In genomic region chr2:192735467-192735866, GRCh38 we compare ENCODE assay signal across 21 cellular contexts.
DNase-seq lines count a peak whose midpoint lies in the region; ATAC-seq and TF ChIP-seq lines count a peak whose summit lies in the region.
"Had no signal": no experiment of that assay in that cellular context is flagged by ENCODE, and none has a peak within 500 bp of the region (broad histone marks: within the 10 kb centered on the region; RNA-seq: fewer than 3 reads in every experiment).

No MANE protein-coding gene starts in this region.

- no peaks in the 10 kb centered on the region for H3K27me3 Mint-ChIP-seq in GM23338 (ENCODE audit: insufficient read depth, low read depth, poor library complexity)
- H3K27me3 Mint-ChIP-seq in WTC11 (ENCODE audit: low read depth): no peaks in the 10 kb centered on the region
- H3K27me3 Mint-ChIP-seq: CD4-positive, alpha-beta T cell; CD8-positive, alpha-beta memory T cell had no signal

- H3K9me3 Mint-ChIP-seq in GM23338 (no peaks in the 10 kb centered on the region; the same call in 2 of the 3 replicates), WTC11 (peaks cover 8% of the 10 kb centered on the region)
- H3K9me3 Mint-ChIP-seq: CD4-positive, alpha-beta T cell had no signal

- H2BK15ac ChIP-seq in neuronal stem cell (ENCODE audit: low read length): no peak overlapping the region

- H3K9ac ChIP-seq in neuronal stem cell (ENCODE audit: low read depth, low read length, poor library complexity): no peak overlapping the region
- no peak overlapping the region for H3K9ac ChIP-seq in Karpas-422 (ENCODE audit: low read length)
- H3K9ac ChIP-seq: BLaER1 treated with 17β-estradiol and CSF1 and Interleukin-3, amounts not matched to agents 10 nM and 100 nM; GM23248 had no signal

- H3K9me2 ChIP-seq in GM23338 (ENCODE audit: insufficient read depth) (no peaks in the 10 kb centered on the region), Karpas-422 (replicated peaks; ENCODE audit: insufficient read depth, low read length) (no peaks in the 10 kb centered on the region)

- no peak overlapping the region for H4K91ac ChIP-seq in neuronal stem cell (ENCODE audit: low read depth, low read length, poor library complexity)

- no peak overlapping the region for H3K27ac ChIP-seq in GM23338 (ENCODE audit: low read depth)
- H3K27ac ChIP-seq in neuronal stem cell (replicated peaks; ENCODE audit: low read length): no peak overlapping the region
- no peak overlapping the region for H3K27ac ChIP-seq in Karpas-422 (ENCODE audit: low read length)
- H3K27ac ChIP-seq: 22Rv1; BLaER1 treated with 17β-estradiol and CSF1 and Interleukin-3, amounts not matched to agents 10 nM and 100 nM; GM23248 had no signal

- H3K4me1 ChIP-seq in GM23338 (ENCODE audit: insufficient read depth) (peaks cover 4% of the 10 kb centered on the region; the same call in 1 of the 2 replicates), neuronal stem cell (ENCODE audit: control insufficient read depth in 2 of 2, insufficient read depth in 1 of 2, low read depth in 1 of 2, low read length in 2 of 2) (no peaks in the 10 kb centered on the region), Karpas-422 (ENCODE audit: low read length) (no peaks in the 10 kb centered on the region)
- H3K4me1 ChIP-seq: BE2C; BLaER1 treated with 17β-estradiol and CSF1 and Interleukin-3, amounts not matched to agents 10 nM and 100 nM had no signal

- H3K79me1 ChIP-seq in neuronal stem cell (ENCODE audit: low read depth, low read length): no peaks in the 10 kb centered on the region

- H3K9me3 ChIP-seq in neuronal stem cell (replicated peaks in 1 of 2; ENCODE audit: control insufficient read depth in 2 of 2, insufficient read depth in 1 of 2, low read depth in 1 of 2, low read length in 2 of 2) (no peaks in the 10 kb centered on the region), Karpas-422 (ENCODE audit: low read length) (peaks cover 13% of the 10 kb centered on the region)
- H3K9me3 ChIP-seq: BE2C; BLaER1 treated with 17β-estradiol and CSF1 and Interleukin-3, amounts not matched to agents 10 nM and 100 nM had no signal

- H2BK12ac ChIP-seq in neuronal stem cell (ENCODE audit: low read length): no peak overlapping the region

- no peak overlapping the region for H3K4me2 ChIP-seq in GM23338
- H3K4me2 ChIP-seq in neuronal stem cell (ENCODE audit: insufficient read depth, low read length, poor library complexity, severe bottlenecking): no peak overlapping the region
- H3K4me2 ChIP-seq in Karpas-422 (ENCODE audit: low read depth, low read length, poor library complexity, severe bottlenecking): no peak overlapping the region
- H3K4me2 ChIP-seq: BLaER1 treated with 17β-estradiol and CSF1 and Interleukin-3, amounts not matched to agents 10 nM and 100 nM had no signal

- no peak for ATAC-seq in GM23338
- ATAC-seq in WTC11: peak; percentile 75
- ATAC-seq: GM12878 had no signal

- H3K4me3 ChIP-seq in GM23338 (no peak overlapping the region), epithelial cell of esophagus (ENCODE audit: low read length) (no peak overlapping the region), neuronal stem cell (ENCODE audit: low read length in 2 of 2) (no peak overlapping the region), Karpas-422 (ENCODE audit: low read length) (no peak overlapping the region)
- H3K4me3 ChIP-seq: BLaER1 treated with 17β-estradiol and CSF1 and Interleukin-3, amounts not matched to agents 10 nM and 100 nM; GM12878; GM23248 had no signal

- no peak overlapping the region for H3K4ac ChIP-seq in neuronal stem cell (ENCODE audit: low read length)

- WGBS in neuronal stem cell (ENCODE audit: extremely low coverage in 2 of 2, insufficient read length in 2 of 2, insufficient replicate concordance in 1 of 2), 2 donors: no CpG with 5 or more reads among the region's 3 CpGs

- no peaks in the 10 kb centered on the region for H3K79me2 ChIP-seq in GM23338 (replicated peaks; ENCODE audit: insufficient read depth)
- no peaks in the 10 kb centered on the region for H3K79me2 ChIP-seq in Karpas-422 (ENCODE audit: low read length)

- H2AK5ac ChIP-seq in neuronal stem cell (ENCODE audit: low read depth, low read length): no peak overlapping the region

- POLR2A ChIA-PET in WTC11 (lab: Charles Lee): no interaction called here

- H3K4me3 Mint-ChIP-seq in GM23338 (no peak overlapping the region), WTC11 (no peak overlapping the region)
- H3K4me3 Mint-ChIP-seq: CD14-positive monocyte; CD4-positive, alpha-beta T cell; CD8-positive, alpha-beta memory T cell had no signal

- H3K36me3 ChIP-seq in GM23338 (ENCODE audit: insufficient read depth) (no peaks in the 10 kb centered on the region), neuronal stem cell (replicated peaks in 1 of 2; ENCODE audit: control insufficient read depth in 2 of 2, insufficient read depth in 2 of 2, low read length in 2 of 2) (no peaks in the 10 kb centered on the region), Karpas-422 (ENCODE audit: insufficient read depth, low read length) (no peaks in the 10 kb centered on the region)
- H3K36me3 ChIP-seq: BE2C; BLaER1 treated with 17β-estradiol and CSF1 and Interleukin-3, amounts not matched to agents 10 nM and 100 nM had no signal

- H3K36me3 Mint-ChIP-seq in GM23338 (ENCODE audit: low read depth): no peaks in the 10 kb centered on the region
- no peaks in the 10 kb centered on the region for H3K36me3 Mint-ChIP-seq in WTC11
- H3K36me3 Mint-ChIP-seq: CD14-positive monocyte; CD8-positive, alpha-beta memory T cell had no signal

- H3K27me3 ChIP-seq in GM23338 (ENCODE audit: insufficient read depth) (no peaks in the 10 kb centered on the region), neuronal stem cell (ENCODE audit: control insufficient read depth in 3 of 3, insufficient read depth in 3 of 3, low read depth in 1 of 3, low read length in 3 of 3) (no peaks in the 10 kb centered on the region), Karpas-422 (ENCODE audit: low read length) (no peaks in the 10 kb centered on the region)
- H3K27me3 ChIP-seq: BE2C; BLaER1 treated with 17β-estradiol and CSF1 and Interleukin-3, amounts not matched to agents 10 nM and 100 nM had no signal

- CTCF ChIA-PET in WTC11 (lab: Charles Lee): interaction anchor here (0.7 kb wide), 1 partner anchor 14 kb away, joined by 3 read pairs; no protein-coding TSS in a partner anchor

- no peak overlapping the region for H4K8ac ChIP-seq in neuronal stem cell (ENCODE audit: low read depth, low read length)

- no peak overlapping the region for H3K23ac ChIP-seq in neuronal stem cell (ENCODE audit: low read depth, low read length, poor library complexity)

- H3K18ac ChIP-seq in neuronal stem cell (ENCODE audit: low read length): no peak overlapping the region

- no peaks in the 10 kb centered on the region for H4K20me1 ChIP-seq in GM23338 (replicated peaks; ENCODE audit: insufficient read depth)
- no peaks in the 10 kb centered on the region for H4K20me1 ChIP-seq in Karpas-422 (ENCODE audit: insufficient read depth, low read depth, low read length)
- H4K20me1 ChIP-seq: BLaER1 treated with 17β-estradiol and CSF1 and Interleukin-3, amounts not matched to agents 10 nM and 100 nM had no signal

- TF ChIP-seq CTCF in GM23338 (conservative IDR thresholded peaks at IDR 0.05; ENCODE audit: low read depth in 2 of 2) (no peak), WTC11 (IDR thresholded peaks at IDR 0.05) (no peak), epithelial cell of esophagus (IDR thresholded peaks at IDR 0.05; ENCODE audit: insufficient read depth, low read depth, low read length, missing control alignments) (no peak)

- intact Hi-C loops in posterior cingulate gyrus (cut with DNase I): no loop called here

- H3K27ac Mint-ChIP-seq in GM23338: peak overlapping the region; percentile 41; the same call in 1 of the 2 replicates
- H3K27ac Mint-ChIP-seq in WTC11: peak overlapping the region; percentile 14
- H3K27ac Mint-ChIP-seq: CD14-positive monocyte; CD4-positive, alpha-beta T cell had no signal

- DNase-seq in GM23338 (ENCODE audit: low spot score) (peak; percentile 16), WTC11 (ENCODE audit: low spot score) (no peak), epithelial cell of esophagus (ENCODE audit: low read depth) (peak; percentile 30), neuronal stem cell (ENCODE audit: low spot score) (no peak), posterior cingulate gyrus (no peak), NCI-H128 (lab: John Stamatoyannopoulos, UW; ENCODE audit: unreplicated experiment) (no peak), NCI-H2171 treated with DMSO at 0.1 percent for 48 hours (lab: John Stamatoyannopoulos, UW) (no peak), Karpas-422 (no peak)
- DNase-seq: BE2C; CD4-positive, alpha-beta T cell; CD8-positive, alpha-beta memory T cell; DMS 273 treated with DMSO at 0.1 percent for 48 hours; DMS79; EL; GDM1; GM23248; HCEC 1CT had no signal

- no peak overlapping the region for H2AFZ ChIP-seq in GM23338
- H2AFZ ChIP-seq in neuronal stem cell (ENCODE audit: low read length): peak overlapping the region; percentile 46
- H2AFZ ChIP-seq in Karpas-422 (ENCODE audit: low read length): no peak overlapping the region
- H2AFZ ChIP-seq: GM23248 had no signal

- H2BK120ac ChIP-seq in neuronal stem cell (ENCODE audit: low read depth, low read length): no peak overlapping the region

- no peaks in the 10 kb centered on the region for H3F3A ChIP-seq in GM23338 (replicated peaks; ENCODE audit: low read depth)

- no peak overlapping the region for H3K14ac ChIP-seq in neuronal stem cell (ENCODE audit: low read length)

- peaks cover 7% of the 10 kb centered on the region for H3K4me1 Mint-ChIP-seq in GM23338
- H3K4me1 Mint-ChIP-seq in WTC11: peaks cover 33% of the 10 kb centered on the region
- H3K4me1 Mint-ChIP-seq: CD14-positive monocyte; CD8-positive, alpha-beta memory T cell had no signal

- H2BK5ac ChIP-seq in neuronal stem cell (ENCODE audit: low read length): no peak overlapping the region

TF ChIP-seq in GM23338, 12 proteins besides CTCF, POLR2A, EP300 and RAD21:
- TF ChIP-seq NANOG (IDR thresholded peaks at IDR 0.05; ENCODE audit: borderline replicate concordance) (peak; percentile 39; the same call in 1 of the 2 replicates), POLR2AphosphoS5 (IDR thresholded peaks at IDR 0.05; ENCODE audit: low read depth) (no peak)

TF ChIP-seq in WTC11, 78 proteins besides CTCF, POLR2A, EP300 and RAD21 (continues in another document):
- TF ChIP-seq NR3C1 (CRISPR knock-in tag; conservative IDR thresholded peaks at IDR 0.05; ENCODE audit: low read depth) (no peak), TEAD4 (CRISPR knock-in tag; IDR thresholded peaks at IDR 0.05) (no peak), ESRRA (CRISPR knock-in tag; IDR thresholded peaks at IDR 0.05; ENCODE audit: borderline replicate concordance) (no peak), ZNF121 (CRISPR knock-in tag; IDR thresholded peaks at IDR 0.05) (no peak), SP1 (CRISPR knock-in tag; conservative IDR thresholded peaks at IDR 0.05) (no peak)

Comparison
In these comparisons a context has a peak if more than half of its experiments do, and no peak if none do; other contexts are left out.
1. DNase-seq: peak in GM23338 (single experiment) and epithelial cell of esophagus (single experiment); none in WTC11 (single experiment), neuronal stem cell (single experiment), posterior cingulate gyrus (0 of 10), NCI-H128 (single experiment), NCI-H2171 treated with DMSO at 0.1 percent for 48 hours (single experiment) and Karpas-422 (single experiment).